ENCODE assay signal across 41 cellular contexts in genomic region chr10:122863796-122864592, GRCh38. TPM values are rescaled to one million over a fixed set of nuclear protein-coding genes. Genes with fewer than 3 reads are reported as not detected.
A peak's percentile ranks its signal among the peaks of the same experiment; 100 is the strongest.
DNase-seq lines count a peak whose midpoint lies in the region; ATAC-seq, FAIRE-seq and TF ChIP-seq lines count a peak whose summit lies in the region.
"Had no signal": no experiment of that assay in that cellular context is flagged by ENCODE, and none has a peak within 500 bp of the region (broad histone marks: within the 10 kb centered on the region; RNA-seq: fewer than 3 reads in every experiment).

No MANE protein-coding gene starts in this region.

- H2AFZ ChIP-seq in endothelial cell of umbilical vein (ENCODE audit: low read depth, low read length) = no peak overlapping the region
- no peak overlapping the region for H2AFZ ChIP-seq in HepG2 (ENCODE audit: low read length)
- H2AFZ ChIP-seq: parathyroid adenoma had no signal

- H3K9me1 ChIP-seq in endothelial cell of umbilical vein (replicated peaks; ENCODE audit: control insufficient read depth, extremely low read depth, insufficient read depth, low read length) = no peaks in the 10 kb centered on the region

- ATAC-seq in HepG2 = no peak
- no peak for ATAC-seq in HG03469 (IDR thresholded peaks at IDR 0.05; ENCODE audit: unreplicated experiment)
- ATAC-seq in activated CD4-positive, CD25-positive, alpha-beta regulatory T cell treated with anti-CD3 and anti-CD28 coated beads, Interleukin-2, amount 50 U/mL, for 24 hours = no peak
- ATAC-seq: effector memory CD8-positive, alpha-beta T cell; right cardiac atrium; stimulated activated naive CD8-positive, alpha-beta T cell treated with anti-CD3 and anti-CD28 coated beads, Interleukin-15, Interleukin-2, amounts not matched to agents 100 U/mL and 50 U/mL, for 24 hours; T-cell had no signal

- no peaks in the 10 kb centered on the region for H3K9me3 ChIP-seq in breast epithelium
- no peaks in the 10 kb centered on the region for H3K9me3 ChIP-seq in endothelial cell of umbilical vein (replicated peaks; ENCODE audit: control insufficient read depth, insufficient read depth, low read length)
- no peaks in the 10 kb centered on the region for H3K9me3 ChIP-seq in HepG2 (ENCODE audit: low read length)
- no peaks in the 10 kb centered on the region for H3K9me3 ChIP-seq in esophagus squamous epithelium
- H3K9me3 ChIP-seq: testis had no signal

- H3K27me3 ChIP-seq in breast epithelium (no peaks in the 10 kb centered on the region), endothelial cell of umbilical vein (ENCODE audit: control insufficient read depth in 2 of 2, insufficient read depth in 2 of 2, low read length in 2 of 2) (no peaks in the 10 kb centered on the region), HepG2 (ENCODE audit: control insufficient read depth in 1 of 2, insufficient read depth in 2 of 2, low read length in 2 of 2) (no peaks in the 10 kb centered on the region), esophagus squamous epithelium (no peaks in the 10 kb centered on the region)
- H3K27me3 ChIP-seq: cardiac muscle cell, SJCRH30, spleen, testis had no signal

- WGBS in HepG2 (ENCODE audit: low lambda C conversion rate) = 84% methylated on average over 3 of the region's 3 CpGs
- 90 to 94% methylated on average over 3 of the region's 3 CpGs for whole genome bisulfite sequencing in esophagus squamous epithelium, 2 donors

- CTCF ChIA-PET in MCF 10A (lab: Yijun Ruan, JAX) (interaction anchor here (0.6 to 0.7 kb wide), 2 partner anchors 15 to 110 kb away, joined by 3 read pairs; no protein-coding TSS in a partner anchor), endothelial cell of umbilical vein (lab: Charles Lee) (interaction anchor here (1.3 kb wide), 1 partner anchor 9 kb away, joined by 3 read pairs; no protein-coding TSS in a partner anchor), HepG2 (lab: Yijun Ruan, JAX; ENCODE audit: low intra/inter-chr PET ratio, low total read pairs) (no interaction called here)

- H3K4me2 ChIP-seq in endothelial cell of umbilical vein (ENCODE audit: insufficient read depth, low read length) (no peak overlapping the region), HepG2 (ENCODE audit: low read depth, low read length) (no peak overlapping the region)

- no peak overlapping the region for H3K4me3 Mint-ChIP-seq in MCF 10A (ENCODE audit: unreplicated experiment)
- H3K4me3 Mint-ChIP-seq: activated naive CD8-positive, alpha-beta T cell; CD4-positive, CD25-positive, alpha-beta regulatory T cell; effector memory CD8-positive, alpha-beta T cell; neural crest cell; T-cell had no signal

- no peak overlapping the region for H3K9ac ChIP-seq in endothelial cell of umbilical vein (replicated peaks; ENCODE audit: extremely low read depth, insufficient read depth, low read length)
- H3K9ac ChIP-seq in HepG2 (ENCODE audit: insufficient read depth, low read depth, low read length) = no peak overlapping the region
- H3K9ac ChIP-seq: parathyroid adenoma had no signal

- no peaks in the 10 kb centered on the region for H3K9me3 Mint-ChIP-seq in MCF 10A (ENCODE audit: unreplicated experiment)
- H3K9me3 Mint-ChIP-seq: effector memory CD8-positive, alpha-beta T cell had no signal

- POLR2A ChIA-PET in MCF 10A (lab: Yijun Ruan, JAX) = interaction anchor here (1.0 kb wide), 2 partner anchors 90 to 144 kb away, joined by 3 to 4 read pairs; partner anchors contain the start of genes C10orf88 and IKZF5
- POLR2A ChIA-PET in endothelial cell of umbilical vein (lab: Charles Lee) = no interaction called here
- POLR2A ChIA-PET in HepG2 (lab: Yijun Ruan, JAX) = no interaction called here

- no peak for TF ChIP-seq EP300 in HepG2 (IDR thresholded peaks at IDR 0.05; ENCODE audit: low read depth in 2 of 2, low read length in 2 of 2)
- no peak for TF ChIP-seq EP300 in HepG2 (CRISPR knock-in tag; IDR thresholded peaks at IDR 0.05; ENCODE audit: borderline replicate concordance)

- TF ChIP-seq CTCF in MCF 10A (IDR thresholded peaks at IDR 0.05; ENCODE audit: unreplicated experiment) (no peak), breast epithelium (IDR thresholded peaks at IDR 0.05) (no peak), endothelial cell of umbilical vein (IDR thresholded peaks at IDR 0.05; ENCODE audit: extremely low read depth in 1 of 2, insufficient read depth in 1 of 2, low read depth in 1 of 2, low read length in 2 of 2) (no peak), HepG2 (CRISPR knock-in tag; IDR thresholded peaks at IDR 0.05) (no peak), esophagus squamous epithelium (IDR thresholded peaks at IDR 0.05) (no peak)

- in situ Hi-C loops in HepG2 (cut with HindIII; ENCODE audit: extremely low pct_ligation_motif_present, low pct_unique_long_range_greater_than_20kb) = no loop called here

- H3K27me3 Mint-ChIP-seq in MCF 10A (ENCODE audit: insufficient read depth, unreplicated experiment) = no peaks in the 10 kb centered on the region
- H3K27me3 Mint-ChIP-seq: activated naive CD8-positive, alpha-beta T cell; CD4-positive, CD25-positive, alpha-beta regulatory T cell; effector memory CD8-positive, alpha-beta T cell; T-cell had no signal

- TF ChIP-seq POLR2A in breast epithelium (IDR thresholded peaks at IDR 0.05) = no peak
- TF ChIP-seq POLR2A in endothelial cell of umbilical vein (IDR thresholded peaks at IDR 0.05; ENCODE audit: low read depth, low read length) = no peak
- TF ChIP-seq POLR2A in HepG2 (IDR thresholded peaks at IDR 0.05; ENCODE audit: insufficient read depth in 1 of 2, low read depth in 2 of 2, low read length in 2 of 2) = no peak
- no peak for TF ChIP-seq POLR2A in esophagus squamous epithelium (IDR thresholded peaks at IDR 0.05)

- no peaks in the 10 kb centered on the region for H3K4me1 ChIP-seq in breast epithelium
- peaks cover 40% of the 10 kb centered on the region for H3K4me1 ChIP-seq in endothelial cell of umbilical vein (ENCODE audit: control insufficient read depth, extremely low read depth, insufficient read depth, low read length)
- peaks cover 21% of the 10 kb centered on the region for H3K4me1 ChIP-seq in HepG2 (ENCODE audit: insufficient read depth, low read length)
- no peaks in the 10 kb centered on the region for H3K4me1 ChIP-seq in esophagus squamous epithelium
- H3K4me1 ChIP-seq: parathyroid adenoma, spleen had no signal

- no peak overlapping the region for H3K4me3 ChIP-seq in breast epithelium
- no peak overlapping the region for H3K4me3 ChIP-seq in endothelial cell of umbilical vein (replicated peaks in 1 of 3; ENCODE audit: insufficient read depth in 1 of 3, low read depth in 1 of 3, low read length in 3 of 3)
- no peak overlapping the region for H3K4me3 ChIP-seq in HepG2 (replicated peaks in 1 of 3; ENCODE audit: insufficient read depth in 1 of 3, low read depth in 2 of 3, low read length in 3 of 3)
- no peak overlapping the region for H3K4me3 ChIP-seq in esophagus squamous epithelium
- H3K4me3 ChIP-seq: cardiac muscle cell, SJCRH30, spleen, testis had no signal

- FAIRE-seq in endothelial cell of umbilical vein (lab: Jason Lieb, UNC) (no peak), HepG2 (lab: Jason Lieb, UNC) (no peak)
- FAIRE-seq: RCC 7860 had no signal

- BruUV-seq in MCF 10A (replicated peaks; lab: Mats Ljungman, UMichigan) = no TSS peak
- no TSS peak for BruUV-seq in endothelial cell of umbilical vein (replicated peaks; lab: Mats Ljungman, UMichigan)
- no TSS peak for BruUV-seq in HepG2 (replicated peaks; lab: Mats Ljungman, UMichigan)

- peaks cover 30% of the 10 kb centered on the region for H3K4me1 Mint-ChIP-seq in MCF 10A (ENCODE audit: insufficient read depth, unreplicated experiment)
- H3K4me1 Mint-ChIP-seq: neural crest cell had no signal

- no peak overlapping the region for H3K27ac ChIP-seq in breast epithelium
- peak overlapping the region; percentile 80 for H3K27ac ChIP-seq in endothelial cell of umbilical vein (ENCODE audit: insufficient read depth, low read depth, low read length)
- H3K27ac ChIP-seq in HepG2 (ENCODE audit: extremely low read length, insufficient read depth, low read length) = no peak overlapping the region
- no peak overlapping the region for H3K27ac ChIP-seq in esophagus squamous epithelium
- H3K27ac ChIP-seq: cardiac muscle cell, parathyroid adenoma, SJCRH30, spleen, testis, WERI-Rb-1 had no signal

- H3K79me2 ChIP-seq in endothelial cell of umbilical vein (ENCODE audit: control insufficient read depth, insufficient read depth, low read length) = peaks cover 52% of the 10 kb centered on the region
- H3K79me2 ChIP-seq in HepG2 (ENCODE audit: insufficient read depth, low read length) = peaks cover 3% of the 10 kb centered on the region
- H3K79me2 ChIP-seq: parathyroid adenoma had no signal

- no peaks in the 10 kb centered on the region for H3K36me3 ChIP-seq in breast epithelium
- H3K36me3 ChIP-seq in endothelial cell of umbilical vein (ENCODE audit: control insufficient read depth in 2 of 2, extremely low read depth in 1 of 2, insufficient read depth in 2 of 2, low read length in 2 of 2) = no peaks in the 10 kb centered on the region
- no peaks in the 10 kb centered on the region for H3K36me3 ChIP-seq in HepG2 (replicated peaks in 1 of 2; ENCODE audit: control insufficient read depth in 1 of 2, insufficient read depth in 2 of 2, low read length in 2 of 2)
- H3K36me3 ChIP-seq in esophagus squamous epithelium = no peaks in the 10 kb centered on the region
- H3K36me3 ChIP-seq: cardiac muscle cell, WERI-Rb-1 had no signal

- intact Hi-C loops in MCF 10A (cut with micrococcal nuclease) = no loop called here
- intact Hi-C loops in breast epithelium (cut with DNase I; ENCODE audit: low total_unique reads) = no loop called here
- intact Hi-C loops in endothelial cell of umbilical vein (cut with micrococcal nuclease) = loop anchor here (10.0 kb wide), 1 partner anchor 489 kb away; the partner anchor contains the start of gene PLEKHA1
- intact Hi-C loops in HepG2 (cut with micrococcal nuclease; ENCODE audit: unreplicated experiment) = no loop called here
- intact Hi-C loops in esophagus squamous epithelium (cut with DNase I) = no loop called here

- H4K20me1 ChIP-seq in endothelial cell of umbilical vein (replicated peaks; ENCODE audit: control insufficient read depth, extremely low read depth, insufficient read depth, low read length) (no peaks in the 10 kb centered on the region), HepG2 (ENCODE audit: insufficient read depth, low read length) (no peaks in the 10 kb centered on the region; the same call in 1 of the 2 replicates)

- H3K36me3 Mint-ChIP-seq in MCF 10A (ENCODE audit: insufficient read depth, unreplicated experiment) = peaks cover 5% of the 10 kb centered on the region

- dilution Hi-C loops in endothelial cell of umbilical vein (cut with MboI; ENCODE audit: extremely low pct_ligation_motif_present, low sequenced_read_pairs) = no loop called here

- peak overlapping the region; percentile 99 for H3K27ac Mint-ChIP-seq in MCF 10A (ENCODE audit: low read depth, unreplicated experiment)
- H3K27ac Mint-ChIP-seq: activated naive CD8-positive, alpha-beta T cell; CD4-positive, CD25-positive, alpha-beta regulatory T cell; effector memory CD8-positive, alpha-beta T cell; T-cell had no signal

- DNase-seq in MCF 10A (ENCODE audit: unreplicated experiment) (no peak), breast epithelium (ENCODE audit: low spot score in 2 of 2) (no peak), endothelial cell of umbilical vein (ENCODE audit: low read depth, low spot score) (no peak), HepG2 (ENCODE audit: low spot score) (no peak), glomerular visceral epithelial cell (ENCODE audit: extremely low spot score) (no peak), esophagus squamous epithelium (lab: John Stamatoyannopoulos, UW) (no peak)
- DNase-seq: activated CD4-positive, alpha-beta T cell treated with anti-CD3 and anti-CD28 coated beads for 48 hours; AML-193; aorta; Calu3; CD4-positive, CD25-positive, alpha-beta regulatory T cell; cortex of kidney; DND-41; effector memory CD8-positive, alpha-beta T cell; GOT3; hippocampal formation; Kasumi-1; mesendoderm; NCI-H1436 treated with DMSO at 0.1 percent for 48 hours; NCI-H2081 treated with DMSO at 0.1 percent for 48 hours; NCI-H2227 treated with DMSO at 0.1 percent for 48 hours; NCI-H526; right cardiac atrium; SJCRH30; spleen; stimulated activated CD4-positive, alpha-beta T cell treated with anti-CD3 and anti-CD28 coated beads, Interleukin-2, amount 100 ng/mL, for 24 hours; stimulated activated naive CD8-positive, alpha-beta T cell treated with anti-CD3 and anti-CD28 coated beads, Interleukin-15, Interleukin-2, amounts not matched to agents 100 U/mL and 50 U/mL, for 24 hours; T-cell; testis; WERI-Rb-1 had no signal

- no peak for TF ChIP-seq RAD21 in HepG2 (CRISPR knock-in tag; IDR thresholded peaks at IDR 0.05)

RNA-seq across cellular contexts. Expression of gene FAM24B, which starts 15.4 kb away (rescaled TPM):
- 17.1 and 23.7 TPM in 2 replicates for total RNA-seq in MCF 10A (2022)
- 1 to 10 TPM; 3.7 to 6.6 (median 5.4) TPM for total RNA-seq in breast epithelium
- 8.5 and 10.6 TPM in 2 replicates for total RNA-seq in endothelial cell of umbilical vein
- 5.3 and 9.3 TPM in 2 replicates for polyA plus RNA-seq in endothelial cell of umbilical vein
- polyA plus RNA-seq in endothelial cell of umbilical vein (2011; cell fraction: cytosol; rRNA removed) = 8.0 and 10.3 TPM in 2 replicates
- 14.0 and 19.9 TPM in 2 replicates for polyA plus RNA-seq in endothelial cell of umbilical vein (2011; cell fraction: nucleus; rRNA removed)
- 12.7 and 18.0 TPM in 2 replicates for polyA plus RNA-seq in endothelial cell of umbilical vein (2012)
- 3.3 and 6.0 TPM in 2 replicates for polyA minus RNA-seq in endothelial cell of umbilical vein
- 2.5 TPM for polyA minus RNA-seq in endothelial cell of umbilical vein (2011; cell fraction: cytosol; rRNA and poly(A)+ RNA removed)
- 3.7 and 6.0 TPM in 2 replicates for polyA minus RNA-seq in endothelial cell of umbilical vein (2011; cell fraction: nucleus; rRNA and poly(A)+ RNA removed)
- total RNA-seq in HepG2 (2016; rRNA removed; fragmentation: Illumina TruSeq; extraction: Trizol) = 2.5 and 3.0 TPM in 2 replicates
- 1.6 and 1.9 TPM in 2 replicates for total RNA-seq in HepG2 (2016; cell fraction: cytosol; rRNA removed; fragmentation: Illumina TruSeq; extraction: Trizol; ENCODE audit: low read depth)
- total RNA-seq in HepG2 (2016; cell fraction: insoluble cytoplasmic fraction; rRNA removed; fragmentation: Illumina TruSeq; extraction: Trizol) = 2.7 and 3.0 TPM in 2 replicates
- 2.7 and 3.1 TPM in 2 replicates for total RNA-seq in HepG2 (2016; cell fraction: membrane; rRNA removed; fragmentation: Illumina TruSeq; extraction: Trizol)
- total RNA-seq in HepG2 (2016; cell fraction: nucleus; rRNA removed; fragmentation: Illumina TruSeq; extraction: Trizol) = 2.4 and 5.6 TPM in 2 replicates
- polyA plus RNA-seq in HepG2 (2011; rRNA removed) = 1.9 and 2.0 TPM in 2 replicates
- 1.0 and 1.6 TPM in 2 replicates for polyA plus RNA-seq in HepG2 (2011; cell fraction: cytosol; rRNA removed)
- polyA plus RNA-seq in HepG2 (2011; cell fraction: nucleus; rRNA removed) = 3.0 TPM in 2 replicates
- 2.2 and 2.3 TPM in 2 replicates for polyA plus RNA-seq in HepG2 (2012)
- 1.8 and 2.5 TPM in 2 replicates for polyA plus RNA-seq in HepG2 (2016; cell fraction: cytosol; fragmentation: Illumina TruSeq; extraction: Trizol; ENCODE audit: low read depth)
- 2.0 and 2.6 TPM in 2 replicates for polyA plus RNA-seq in HepG2 (2016; cell fraction: insoluble cytoplasmic fraction; fragmentation: Illumina TruSeq; extraction: Trizol; ENCODE audit: low read depth)
- 1.6 and 3.3 TPM in 2 replicates for polyA plus RNA-seq in HepG2 (2016; cell fraction: membrane; fragmentation: Illumina TruSeq; extraction: Trizol; ENCODE audit: low read depth)
- 4.9 and 8.1 TPM in 2 replicates for polyA plus RNA-seq in HepG2 (2016; cell fraction: nucleus; fragmentation: Illumina TruSeq; extraction: Trizol; ENCODE audit: insufficient read depth, low read depth)
- polyA minus RNA-seq in HepG2 (2011; rRNA and poly(A)+ RNA removed; ENCODE audit: low replicate concordance) = 1.4 TPM in 1 of 2 replicates, not detected in the other
- 1.3 TPM in 1 of 2 replicates, not detected in the other for polyA minus RNA-seq in HepG2 (2011; cell fraction: cytosol; rRNA and poly(A)+ RNA removed)
- 2.4 and 4.8 TPM in 2 replicates for polyA minus RNA-seq in HepG2 (2011; cell fraction: nucleus; rRNA and poly(A)+ RNA removed)
- 1 to 10 TPM in 2 of 4 donors, not detected in 2; 2.3 to 4.2 TPM for total RNA-seq in esophagus squamous epithelium
- total RNA-seq: A172, neural crest cell had no signal
- polyA plus RNA-seq: cardiac muscle cell had no signal

RNA-seq across cellular contexts. Expression of gene CUZD1, which starts 18.3 kb away (rescaled TPM):
- 0.91 and 1.1 TPM in 2 replicates for total RNA-seq in MCF 10A (2022)
- total RNA-seq in breast epithelium = 1 to 10 TPM in 1 of 3 donors, under 1 TPM in 2; 0.48 to 1.8 (median 0.98) TPM
- 1.1 and 1.5 TPM in 2 replicates for total RNA-seq in endothelial cell of umbilical vein
- polyA plus RNA-seq in endothelial cell of umbilical vein = 1.4 and 1.6 TPM in 2 replicates
- polyA plus RNA-seq in endothelial cell of umbilical vein (2011; cell fraction: cytosol; rRNA removed) = 0.75 and 0.95 TPM in 2 replicates
- 7.9 and 8.3 TPM in 2 replicates for polyA plus RNA-seq in endothelial cell of umbilical vein (2011; cell fraction: nucleus; rRNA removed)
- polyA plus RNA-seq in endothelial cell of umbilical vein (2012) = 1.2 TPM in 2 replicates
- polyA minus RNA-seq in endothelial cell of umbilical vein = 1.1 and 2.3 TPM in 2 replicates
- polyA minus RNA-seq in endothelial cell of umbilical vein (2011; cell fraction: cytosol; rRNA and poly(A)+ RNA removed) = not detected
- 2.5 and 3.1 TPM in 2 replicates for polyA minus RNA-seq in endothelial cell of umbilical vein (2011; cell fraction: nucleus; rRNA and poly(A)+ RNA removed)
- total RNA-seq in HepG2 (2016; rRNA removed; fragmentation: Illumina TruSeq; extraction: Trizol) = 0.29 and 0.34 TPM in 2 replicates
- 0.26 TPM in 1 of 2 replicates, not detected in the other for total RNA-seq in HepG2 (2016; cell fraction: cytosol; rRNA removed; fragmentation: Illumina TruSeq; extraction: Trizol; ENCODE audit: low read depth)
- 0.36 and 0.48 TPM in 2 replicates for total RNA-seq in HepG2 (2016; cell fraction: insoluble cytoplasmic fraction; rRNA removed; fragmentation: Illumina TruSeq; extraction: Trizol)
- total RNA-seq in HepG2 (2016; cell fraction: membrane; rRNA removed; fragmentation: Illumina TruSeq; extraction: Trizol) = 0.28 TPM in 2 replicates
- total RNA-seq in HepG2 (2016; cell fraction: nucleus; rRNA removed; fragmentation: Illumina TruSeq; extraction: Trizol) = 0.81 and 1.1 TPM in 2 replicates
- 0.20 and 0.22 TPM in 2 replicates for polyA plus RNA-seq in HepG2 (2011; rRNA removed)
- polyA plus RNA-seq in HepG2 (2011; cell fraction: cytosol; rRNA removed) = 0.12 and 0.23 TPM in 2 replicates
- 1.4 and 1.5 TPM in 2 replicates for polyA plus RNA-seq in HepG2 (2011; cell fraction: nucleus; rRNA removed)
- polyA plus RNA-seq in HepG2 (2012) = 0.25 TPM in 2 replicates
- 0.25 and 0.38 TPM in 2 replicates for polyA plus RNA-seq in HepG2 (2016; cell fraction: cytosol; fragmentation: Illumina TruSeq; extraction: Trizol; ENCODE audit: low read depth)
- polyA plus RNA-seq in HepG2 (2016; cell fraction: insoluble cytoplasmic fraction; fragmentation: Illumina TruSeq; extraction: Trizol; ENCODE audit: low read depth) = 0.12 and 0.42 TPM in 2 replicates
- polyA plus RNA-seq in HepG2 (2016; cell fraction: membrane; fragmentation: Illumina TruSeq; extraction: Trizol; ENCODE audit: low read depth) = 0.32 and 0.41 TPM in 2 replicates
- 1.1 and 1.3 TPM in 2 replicates for polyA plus RNA-seq in HepG2 (2016; cell fraction: nucleus; fragmentation: Illumina TruSeq; extraction: Trizol; ENCODE audit: insufficient read depth, low read depth)
- 0.46 and 2.5 TPM in 2 replicates for polyA minus RNA-seq in HepG2 (2011; rRNA and poly(A)+ RNA removed; ENCODE audit: low replicate concordance)
- polyA minus RNA-seq in HepG2 (2011; cell fraction: cytosol; rRNA and poly(A)+ RNA removed) = not detected in 2 replicates
- polyA minus RNA-seq in HepG2 (2011; cell fraction: nucleus; rRNA and poly(A)+ RNA removed) = 1.3 and 2.4 TPM in 2 replicates
- total RNA-seq in esophagus squamous epithelium = under 1 TPM in 2 of 4 donors, not detected in 2; 0.42 to 0.76 TPM
- total RNA-seq: A172, neural crest cell had no signal
- polyA plus RNA-seq: cardiac muscle cell had no signal

RNA-seq across cellular contexts. Expression of gene FAM24A, which starts 46.4 kb away (rescaled TPM):
- total RNA-seq in MCF 10A (2022) = not detected in 2 replicates
- total RNA-seq in breast epithelium = not detected
- total RNA-seq in endothelial cell of umbilical vein = not detected in 2 replicates
- polyA plus RNA-seq in endothelial cell of umbilical vein = not detected in 2 replicates
- polyA plus RNA-seq in endothelial cell of umbilical vein (2011; cell fraction: cytosol; rRNA removed) = not detected in 2 replicates
- polyA plus RNA-seq in endothelial cell of umbilical vein (2011; cell fraction: nucleus; rRNA removed) = not detected in 2 replicates
- polyA plus RNA-seq in endothelial cell of umbilical vein (2012) = not detected in 2 replicates
- polyA minus RNA-seq in endothelial cell of umbilical vein = not detected in 2 replicates
- polyA minus RNA-seq in endothelial cell of umbilical vein (2011; cell fraction: cytosol; rRNA and poly(A)+ RNA removed) = not detected
- not detected in 2 replicates for polyA minus RNA-seq in endothelial cell of umbilical vein (2011; cell fraction: nucleus; rRNA and poly(A)+ RNA removed)
- not detected in 2 replicates for total RNA-seq in HepG2 (2016; rRNA removed; fragmentation: Illumina TruSeq; extraction: Trizol)
- total RNA-seq in HepG2 (2016; cell fraction: cytosol; rRNA removed; fragmentation: Illumina TruSeq; extraction: Trizol; ENCODE audit: low read depth) = not detected in 2 replicates
- total RNA-seq in HepG2 (2016; cell fraction: insoluble cytoplasmic fraction; rRNA removed; fragmentation: Illumina TruSeq; extraction: Trizol) = not detected in 2 replicates
- not detected in 2 replicates for total RNA-seq in HepG2 (2016; cell fraction: membrane; rRNA removed; fragmentation: Illumina TruSeq; extraction: Trizol)
- total RNA-seq in HepG2 (2016; cell fraction: nucleus; rRNA removed; fragmentation: Illumina TruSeq; extraction: Trizol) = not detected in 2 replicates
- not detected in 2 replicates for polyA plus RNA-seq in HepG2 (2011; rRNA removed)
- polyA plus RNA-seq in HepG2 (2011; cell fraction: cytosol; rRNA removed) = not detected in 2 replicates
- not detected in 2 replicates for polyA plus RNA-seq in HepG2 (2011; cell fraction: nucleus; rRNA removed)
- not detected in 2 replicates for polyA plus RNA-seq in HepG2 (2012)
- not detected in 2 replicates for polyA plus RNA-seq in HepG2 (2016; cell fraction: cytosol; fragmentation: Illumina TruSeq; extraction: Trizol; ENCODE audit: low read depth)
- not detected in 2 replicates for polyA plus RNA-seq in HepG2 (2016; cell fraction: insoluble cytoplasmic fraction; fragmentation: Illumina TruSeq; extraction: Trizol; ENCODE audit: low read depth)
- not detected in 2 replicates for polyA plus RNA-seq in HepG2 (2016; cell fraction: membrane; fragmentation: Illumina TruSeq; extraction: Trizol; ENCODE audit: low read depth)
- not detected in 2 replicates for polyA plus RNA-seq in HepG2 (2016; cell fraction: nucleus; fragmentation: Illumina TruSeq; extraction: Trizol; ENCODE audit: insufficient read depth, low read depth)
- not detected in 2 replicates for polyA minus RNA-seq in HepG2 (2011; rRNA and poly(A)+ RNA removed; ENCODE audit: low replicate concordance)
- polyA minus RNA-seq in HepG2 (2011; cell fraction: cytosol; rRNA and poly(A)+ RNA removed) = not detected in 2 replicates
- polyA minus RNA-seq in HepG2 (2011; cell fraction: nucleus; rRNA and poly(A)+ RNA removed) = not detected in 2 replicates
- total RNA-seq in esophagus squamous epithelium = not detected
- total RNA-seq: A172; activated CD8-positive, alpha-beta memory T cell treated with anti-CD3 and anti-CD28 coated beads for 36 hours; aorta; Calu3; cardiac muscle cell; CD4-positive, CD25-positive, alpha-beta regulatory T cell; neural crest cell; right cardiac atrium; SJCRH30; spleen; T-cell; urinary bladder had no signal
- polyA plus RNA-seq: aorta; cardiac muscle cell; CD4-positive, CD25-positive, alpha-beta regulatory T cell; esophagus; right cardiac atrium; spleen; urinary bladder had no signal
